Comparison of ENCODE assay signal across 18 cellular contexts in the genomic region with DNA sequence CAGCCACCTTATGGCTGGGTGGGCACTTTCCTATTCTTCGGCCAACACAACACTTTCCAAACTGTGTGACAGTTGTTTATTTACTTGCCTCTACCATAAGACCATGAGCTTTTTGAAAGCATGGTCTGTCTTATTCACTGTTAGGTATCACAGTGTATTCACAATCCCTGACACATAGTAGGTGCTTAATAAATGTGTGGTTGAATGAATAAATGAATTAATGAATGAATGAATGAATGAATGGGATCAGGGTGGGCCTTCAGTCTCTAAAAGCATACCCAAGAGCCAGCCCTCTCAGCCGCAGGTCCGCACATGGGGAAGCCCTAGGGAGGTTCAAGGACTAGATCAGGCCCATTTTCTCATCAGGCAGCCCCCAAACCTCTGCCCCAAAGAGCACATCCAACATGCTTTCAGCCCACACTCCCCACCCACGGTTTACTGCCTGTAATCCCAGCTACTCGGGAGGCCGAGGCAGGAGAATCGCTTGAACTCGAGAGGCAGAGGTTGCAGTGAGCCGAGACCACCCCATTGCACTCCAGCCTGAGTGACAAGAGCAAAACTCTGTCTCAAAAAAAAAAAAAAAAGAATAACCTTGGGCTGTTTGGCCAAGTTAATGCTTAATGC.
A peak's percentile ranks its signal among the peaks of the same experiment; 100 is the strongest.
DNase-seq lines count a peak whose midpoint lies in the region; ATAC-seq, FAIRE-seq and TF ChIP-seq lines count a peak whose summit lies in the region.
"Had no signal": no experiment of that assay in that cellular context is flagged by ENCODE, and none has a peak within 500 bp of the region (broad histone marks: within the 10 kb centered on the region; RNA-seq: fewer than 3 reads in every experiment).

No MANE protein-coding gene starts in this region.

- H3K9ac ChIP-seq in neural progenitor cell = no peak overlapping the region

- H3K4me1 Mint-ChIP-seq in activated naive CD4-positive, alpha-beta T cell treated with anti-CD3 and anti-CD28 coated beads, Interleukin-2, amount 10 ng/mL, durations not matched to agents 7 days and 5 days = no peaks in the 10 kb centered on the region
- H3K4me1 Mint-ChIP-seq in neural progenitor cell = peaks cover under 1% of the 10 kb centered on the region
- H3K4me1 Mint-ChIP-seq: central memory CD8-positive, alpha-beta T cell had no signal

- TF ChIP-seq POLR2A in right lobe of liver (IDR thresholded peaks at IDR 0.05) (no peak), thyroid gland (IDR thresholded peaks at IDR 0.05) (no peak)

- no peak overlapping the region for H2AFZ ChIP-seq in neural progenitor cell (replicated peaks)

- no peak overlapping the region for H3K4me2 ChIP-seq in neural progenitor cell

- ATAC-seq in right lobe of liver = no peak
- ATAC-seq: esophagus mucosa had no signal

- H3F3A ChIP-seq in neural progenitor cell (ENCODE audit: low read depth) = no peaks in the 10 kb centered on the region

- peak overlapping the region; percentile 39 for H3K27ac Mint-ChIP-seq in activated naive CD4-positive, alpha-beta T cell treated with anti-CD3 and anti-CD28 coated beads, Interleukin-2, amount 10 ng/mL, durations not matched to agents 7 days and 5 days
- H3K27ac Mint-ChIP-seq in neural progenitor cell = no peak overlapping the region

- FAIRE-seq in D721Med (lab: Jason Lieb, UNC) = no peak

- H3K27me3 Mint-ChIP-seq in activated naive CD4-positive, alpha-beta T cell treated with anti-CD3 and anti-CD28 coated beads, Interleukin-2, amount 10 ng/mL, durations not matched to agents 7 days and 5 days = peaks cover 18% of the 10 kb centered on the region
- peaks cover 9% of the 10 kb centered on the region for H3K27me3 Mint-ChIP-seq in neural progenitor cell (ENCODE audit: insufficient read depth, low read depth)
- H3K27me3 Mint-ChIP-seq: central memory CD8-positive, alpha-beta T cell had no signal

- TF ChIP-seq CTCF in VCaP (conservative IDR thresholded peaks at IDR 0.05) (no peak), right lobe of liver (IDR thresholded peaks at IDR 0.05) (no peak), thyroid gland (IDR thresholded peaks at IDR 0.05) (no peak), neural progenitor cell (IDR thresholded peaks at IDR 0.05) (no peak), D721Med (IDR thresholded peaks at IDR 0.05; ENCODE audit: insufficient read depth, missing control alignments) (no peak)

- H3K36me3 ChIP-seq in right lobe of liver (no peaks in the 10 kb centered on the region), thyroid gland (no peaks in the 10 kb centered on the region), neural progenitor cell (no peaks in the 10 kb centered on the region)
- H3K36me3 ChIP-seq: gastroesophageal sphincter, vagina had no signal

- H3K36me3 Mint-ChIP-seq in activated naive CD4-positive, alpha-beta T cell treated with anti-CD3 and anti-CD28 coated beads, Interleukin-2, amount 10 ng/mL, durations not matched to agents 7 days and 5 days = no peaks in the 10 kb centered on the region
- no peaks in the 10 kb centered on the region for H3K36me3 Mint-ChIP-seq in neural progenitor cell

- no peak overlapping the region for H3K4me3 Mint-ChIP-seq in activated naive CD4-positive, alpha-beta T cell treated with anti-CD3 and anti-CD28 coated beads, Interleukin-2, amount 10 ng/mL, durations not matched to agents 7 days and 5 days
- no peak overlapping the region for H3K4me3 Mint-ChIP-seq in neural progenitor cell
- H3K4me3 Mint-ChIP-seq: central memory CD8-positive, alpha-beta T cell had no signal

- H3K9me3 ChIP-seq in right lobe of liver (no peaks in the 10 kb centered on the region), thyroid gland (no peaks in the 10 kb centered on the region), neural progenitor cell (ENCODE audit: low read depth) (no peaks in the 10 kb centered on the region)
- H3K9me3 ChIP-seq: gastroesophageal sphincter, vagina had no signal

- H4K20me1 ChIP-seq in neural progenitor cell (ENCODE audit: low read depth) = no peaks in the 10 kb centered on the region

- DNase-seq in activated naive CD4-positive, alpha-beta T cell treated with anti-CD3 and anti-CD28 coated beads, Interleukin-2, amount 10 ng/mL, durations not matched to agents 7 days and 5 days = no peak
- DNase-seq in activated naive CD4-positive, alpha-beta T cell (lab: John Stamatoyannopoulos, UW) = no peak
- DNase-seq in right lobe of liver (no peak), thyroid gland (no peak), neural progenitor cell (ENCODE audit: low spot score) (no peak), NOMO-1 treated with dmso at 0.1 percent for 144 hours (lab: John Stamatoyannopoulos, UW; ENCODE audit: unreplicated experiment) (no peak), D721Med (ENCODE audit: insufficient read length, low spot score) (no peak)
- DNase-seq: activated gamma-delta T cell; amygdala; DMS 273 treated with DMSO at 0.1 percent for 48 hours; NCI-H2107; NCI-H526; stimulated activated CD4-positive, alpha-beta T cell treated with anti-CD3 and anti-CD28 coated beads, Interleukin-12 subunit alpha, Interleukin-12 subunit beta, amount 100 ng/mL, for 4 hours had no signal

- no peaks in the 10 kb centered on the region for H3K9me3 Mint-ChIP-seq in activated naive CD4-positive, alpha-beta T cell treated with anti-CD3 and anti-CD28 coated beads, Interleukin-2, amount 10 ng/mL, durations not matched to agents 7 days and 5 days
- H3K9me3 Mint-ChIP-seq in neural progenitor cell = no peaks in the 10 kb centered on the region
- H3K9me3 Mint-ChIP-seq: central memory CD8-positive, alpha-beta T cell had no signal

- 10% methylated on average over 6 of the region's 9 CpGs for WGBS in right lobe of liver (ENCODE audit: insufficient coverage, low coverage, low lambda C conversion rate, missing lambda C conversion rate)
- WGBS in thyroid gland, 2 donors = 40 to 54% methylated on average over 9 of the region's 9 CpGs

- H3K4me3 ChIP-seq in right lobe of liver = peak overlapping the region in 1 of 3 donors; percentile 15
- no peak overlapping the region for H3K4me3 ChIP-seq in thyroid gland (replicated peaks in 1 of 3)
- H3K4me3 ChIP-seq in neural progenitor cell = no peak overlapping the region
- H3K4me3 ChIP-seq: gastroesophageal sphincter, vagina had no signal

- H3K27ac ChIP-seq in VCaP = peak overlapping the region; percentile 25; the same call in 1 of the 2 replicates
- peak overlapping the region; percentile 20 to 84 (median 71) for H3K27ac ChIP-seq in right lobe of liver
- peak overlapping the region; percentile 81 to 95 (median 83) for H3K27ac ChIP-seq in thyroid gland
- H3K27ac ChIP-seq in neural progenitor cell = no peak overlapping the region
- H3K27ac ChIP-seq: vagina had no signal

- H3K4me1 ChIP-seq in right lobe of liver = peaks cover 0 to 56% (median 12%) of the 10 kb centered on the region in 4 donors
- peaks cover 23 to 43% of the 10 kb centered on the region in 2 donors for H3K4me1 ChIP-seq in thyroid gland
- H3K4me1 ChIP-seq in neural progenitor cell = no peaks in the 10 kb centered on the region

- intact Hi-C loops in right lobe of liver (cut with DNase I) (no loop called here), thyroid gland (cut with DNase I) (loop anchor here (10.0 kb wide), 1 partner anchor 53 kb away; no protein-coding TSS in a partner anchor)

- H3K79me2 ChIP-seq in neural progenitor cell (ENCODE audit: low read depth) = no peaks in the 10 kb centered on the region

- H3K27me3 ChIP-seq in right lobe of liver (no peaks in the 10 kb centered on the region), thyroid gland (no peaks in the 10 kb centered on the region), neural progenitor cell (no peaks in the 10 kb centered on the region)
- H3K27me3 ChIP-seq: gastroesophageal sphincter, vagina had no signal

- CTCF ChIA-PET in activated naive CD4-positive, alpha-beta T cell treated with anti-CD3 and anti-CD28 coated beads, Interleukin-2, amount 10 ng/mL, durations not matched to agents 7 days and 5 days (lab: Charles Lee) = no interaction called here
